8 cellular contexts compared by ENCODE assay signal in genomic region chr10:132961-133898, GRCh38. TPM values are rescaled to one million over a fixed set of nuclear protein-coding genes. Genes with fewer than 3 reads are reported as not detected.
DNase-seq lines count a peak whose midpoint lies in the region; ATAC-seq and TF ChIP-seq lines count a peak whose summit lies in the region.

No MANE protein-coding gene starts in this region.

- H3K4me2 ChIP-seq in DND-41 (ENCODE audit: insufficient read depth, low read length) = peak overlapping the region; percentile 81

- peaks cover 2% of the 10 kb centered on the region; the same call in 1 of the 2 replicates for H3K36me3 ChIP-seq in DND-41 (ENCODE audit: insufficient read depth, low read length)

- intact Hi-C loops in natural killer cell (cut with micrococcal nuclease) = no loop called here

- H3K36me3 Mint-ChIP-seq in central memory CD8-positive, alpha-beta T cell (ENCODE audit: insufficient read depth) = peaks cover 14% of the 10 kb centered on the region
- H3K36me3 Mint-ChIP-seq in natural killer cell = no peaks in the 10 kb centered on the region

- DNase-seq in DND-41 (no peak), M059J (ENCODE audit: low read depth) (peak; percentile 62), natural killer cell (no peak), GM19240 (ENCODE audit: insufficient read length, low spot score) (no peak), caudate nucleus (lab: John Stamatoyannopoulos, UW) (no peak), NCI-H1930 (lab: John Stamatoyannopoulos, UW) (no peak)
- no peak for DNase-seq in central memory CD8-positive, alpha-beta T cell (ENCODE audit: low spot score in 2 of 2)

- no peaks in the 10 kb centered on the region for H3K27me3 ChIP-seq in DND-41 (ENCODE audit: insufficient read depth, low read length, poor library complexity)

- no peaks in the 10 kb centered on the region for H3K9me3 ChIP-seq in DND-41 (ENCODE audit: insufficient read depth, low read length, severe bottlenecking)

- H3K4me3 ChIP-seq in DND-41 (ENCODE audit: low read depth in 1 of 2, low read length in 2 of 2) = peak overlapping the region in 1 of 2 experiments; percentile 71; a peak in 1 of 4 replicates

- peak overlapping the region; percentile 82 for H3K27ac Mint-ChIP-seq in central memory CD8-positive, alpha-beta T cell (ENCODE audit: low read depth)
- H3K27ac Mint-ChIP-seq in natural killer cell = peak overlapping the region; percentile 80 to 83

- H3K4me3 Mint-ChIP-seq in central memory CD8-positive, alpha-beta T cell = peak overlapping the region; percentile 78
- H3K4me3 Mint-ChIP-seq in natural killer cell = peak overlapping the region; percentile 88

- H3K27me3 Mint-ChIP-seq in central memory CD8-positive, alpha-beta T cell = no peaks in the 10 kb centered on the region
- H3K27me3 Mint-ChIP-seq in natural killer cell (ENCODE audit: low read depth in 2 of 2) = no peaks in the 10 kb centered on the region

- peaks cover 14% of the 10 kb centered on the region for H4K20me1 ChIP-seq in DND-41 (ENCODE audit: insufficient read depth, low read length)

- no peak for TF ChIP-seq CTCF in DND-41 (IDR thresholded peaks at IDR 0.05; ENCODE audit: borderline replicate concordance, extremely low read depth, low read length, poor library complexity, severe bottlenecking)
- TF ChIP-seq CTCF in natural killer cell (IDR thresholded peaks at IDR 0.05) = no peak

- peaks cover 43% of the 10 kb centered on the region for H3K79me2 ChIP-seq in DND-41 (ENCODE audit: insufficient read depth, low read length)

- H3K4me1 ChIP-seq in DND-41 (ENCODE audit: insufficient read depth, low read length) = peaks cover 36% of the 10 kb centered on the region

- peaks cover 37% of the 10 kb centered on the region for H3K4me1 Mint-ChIP-seq in central memory CD8-positive, alpha-beta T cell
- H3K4me1 Mint-ChIP-seq in natural killer cell = peaks cover 25 to 32% of the 10 kb centered on the region in 2 donors

- H3K27ac ChIP-seq in DND-41 (ENCODE audit: low read length) (no peak overlapping the region), caudate nucleus (ENCODE audit: low read depth, low read length) (no peak overlapping the region)

- no peak for ATAC-seq in DND-41 (ENCODE audit: insufficient read depth, low read depth)
- no peak for ATAC-seq in central memory CD8-positive, alpha-beta T cell (replicated peaks; ENCODE audit: extremely low read depth, poor library complexity, severe bottlenecking)
- no peak for ATAC-seq in natural killer cell
- no peak for ATAC-seq in GM21619 (IDR thresholded peaks at IDR 0.05; ENCODE audit: unreplicated experiment)

- H3K9me3 Mint-ChIP-seq in central memory CD8-positive, alpha-beta T cell = no peaks in the 10 kb centered on the region
- H3K9me3 Mint-ChIP-seq in natural killer cell = no peaks in the 10 kb centered on the region

- H3K9ac ChIP-seq in DND-41 (ENCODE audit: low read depth, low read length) = peak overlapping the region; percentile 96

- H2AFZ ChIP-seq in DND-41 (ENCODE audit: low read depth, low read length) = no peak overlapping the region

RNA-seq across cellular contexts. Expression of gene ZMYND11, which starts 2.0 kb away (rescaled TPM):
- total RNA-seq in M059J (2014; rRNA removed; shearing (Covaris generic)) = 14.7 and 20.3 TPM in 2 replicates
- total RNA-seq in natural killer cell = 10 to 100 TPM; 50.6 to 63.9 (median 52.6) TPM
